10 cellular contexts compared by ENCODE assay signal in genomic region chr6:109091314-109092009, GRCh38. TPM values are rescaled to one million over a fixed set of nuclear protein-coding genes. Genes with fewer than 3 reads are reported as not detected.
A peak's percentile ranks its signal among the peaks of the same experiment; 100 is the strongest.
DNase-seq lines count a peak whose midpoint lies in the region; FAIRE-seq and TF ChIP-seq lines count a peak whose summit lies in the region.
"Had no signal": no experiment of that assay in that cellular context is flagged by ENCODE, and none has a peak within 500 bp of the region (broad histone marks: within the 10 kb centered on the region; RNA-seq: fewer than 3 reads in every experiment).

No MANE protein-coding gene starts in this region.

- H3K4me3 ChIP-seq in PC-9 (peak overlapping the region; percentile 80; the same call in 1 of the 2 replicates), endothelial cell of umbilical vein (replicated peaks in 1 of 3; ENCODE audit: insufficient read depth in 1 of 3, low read depth in 1 of 3, low read length in 3 of 3) (no peak overlapping the region)

- POLR2A ChIA-PET in PC-9 (lab: Charles Lee; ENCODE audit: unreplicated experiment), result no interaction called here
- POLR2A ChIA-PET in endothelial cell of umbilical vein (lab: Charles Lee), result no interaction called here

- no peak overlapping the region for H3K27ac ChIP-seq in PC-9
- no peak overlapping the region for H3K27ac ChIP-seq in endothelial cell of umbilical vein (ENCODE audit: insufficient read depth, low read depth, low read length)
- H3K27ac ChIP-seq: 22Rv1, pancreas had no signal

- peaks cover 15% of the 10 kb centered on the region for H3F3A ChIP-seq in PC-9 (ENCODE audit: insufficient read depth, low read depth)

- no TSS peak for BruUV-seq in PC-9 (replicated peaks; lab: Mats Ljungman, UMichigan)
- BruUV-seq in endothelial cell of umbilical vein (replicated peaks; lab: Mats Ljungman, UMichigan), result no TSS peak

- no peaks in the 10 kb centered on the region for H3K9me3 ChIP-seq in PC-9 (ENCODE audit: insufficient read depth, low read depth)
- no peaks in the 10 kb centered on the region for H3K9me3 ChIP-seq in endothelial cell of umbilical vein (replicated peaks; ENCODE audit: control insufficient read depth, insufficient read depth, low read length)
- H3K9me3 ChIP-seq: pancreas had no signal

- DNase-seq in DMS 273 (lab: John Stamatoyannopoulos, UW; ENCODE audit: unreplicated experiment) (peak; percentile 10), DMS 273 treated with DMSO at 0.1 percent for 48 hours (lab: John Stamatoyannopoulos, UW) (no peak), PC-9 (no peak), endothelial cell of umbilical vein (ENCODE audit: low read depth, low spot score) (no peak), progenitor cell of endocrine pancreas (ENCODE audit: low spot score, unreplicated experiment) (no peak), NCI-H2081 (lab: John Stamatoyannopoulos, UW) (no peak), hepatic stellate cell (ENCODE audit: low spot score) (no peak), SHP77 treated with DMSO at 0.1 percent for 48 hours (lab: John Stamatoyannopoulos, UW) (no peak)
- DNase-seq: pancreas had no signal

- peaks cover 36% of the 10 kb centered on the region for H3K4me1 Mint-ChIP-seq in progenitor cell of endocrine pancreas (ENCODE audit: low read depth)

- intact Hi-C loops in PC-9 (cut with micrococcal nuclease; ENCODE audit: unreplicated experiment) (loop anchor here (10.0 kb wide), 2 partner anchors 393 to 603 kb away; partner anchors contain the start of genes AK9, FIG4 and ZBTB24), endothelial cell of umbilical vein (cut with micrococcal nuclease) (loop anchor here (10.0 kb wide), 2 partner anchors 837 to 1863 kb away; partner anchors contain the start of gene GTF3C6)

- peaks cover 27% of the 10 kb centered on the region for H3K4me1 ChIP-seq in PC-9 (replicated peaks; ENCODE audit: insufficient read depth)
- H3K4me1 ChIP-seq in endothelial cell of umbilical vein (ENCODE audit: control insufficient read depth, extremely low read depth, insufficient read depth, low read length), result peaks cover 24% of the 10 kb centered on the region

- H3K79me2 ChIP-seq in PC-9 (ENCODE audit: low read depth) (peaks cover 38% of the 10 kb centered on the region), endothelial cell of umbilical vein (ENCODE audit: control insufficient read depth, insufficient read depth, low read length) (peaks cover 24% of the 10 kb centered on the region)

- no peak overlapping the region for H2AFZ ChIP-seq in PC-9
- no peak overlapping the region for H2AFZ ChIP-seq in endothelial cell of umbilical vein (ENCODE audit: low read depth, low read length)

- no peaks in the 10 kb centered on the region for H3K27me3 ChIP-seq in PC-9 (ENCODE audit: insufficient read depth, low read depth)
- no peaks in the 10 kb centered on the region for H3K27me3 ChIP-seq in endothelial cell of umbilical vein (ENCODE audit: control insufficient read depth in 2 of 2, insufficient read depth in 2 of 2, low read length in 2 of 2)
- H3K27me3 ChIP-seq: pancreas had no signal

- H3K4me3 Mint-ChIP-seq in progenitor cell of endocrine pancreas (ENCODE audit: low read depth), result peak overlapping the region; percentile 65

- H3K27me3 Mint-ChIP-seq in progenitor cell of endocrine pancreas, result no peaks in the 10 kb centered on the region

- no peaks in the 10 kb centered on the region for H3K9me3 Mint-ChIP-seq in progenitor cell of endocrine pancreas (ENCODE audit: low read depth)

- no peak for TF ChIP-seq POLR2A in endothelial cell of umbilical vein (IDR thresholded peaks at IDR 0.05; ENCODE audit: low read depth, low read length)

- no peak for FAIRE-seq in endothelial cell of umbilical vein (lab: Jason Lieb, UNC)
- FAIRE-seq: pancreas had no signal

- no peak overlapping the region for H3K27ac Mint-ChIP-seq in progenitor cell of endocrine pancreas

- no peak overlapping the region for H3K9ac ChIP-seq in endothelial cell of umbilical vein (replicated peaks; ENCODE audit: extremely low read depth, insufficient read depth, low read length)

- no peak for TF ChIP-seq CTCF in PC-9 (conservative IDR thresholded peaks at IDR 0.05)
- no peak for TF ChIP-seq CTCF in endothelial cell of umbilical vein (IDR thresholded peaks at IDR 0.05; ENCODE audit: extremely low read depth in 1 of 2, insufficient read depth in 1 of 2, low read depth in 1 of 2, low read length in 2 of 2)
- TF ChIP-seq CTCF in progenitor cell of endocrine pancreas (IDR thresholded peaks at IDR 0.05; ENCODE audit: unreplicated experiment), result no peak

- H3K9me2 ChIP-seq in PC-9 (ENCODE audit: insufficient read depth), result no peaks in the 10 kb centered on the region

- H3K36me3 ChIP-seq in PC-9 (ENCODE audit: low read depth) (no peaks in the 10 kb centered on the region), endothelial cell of umbilical vein (ENCODE audit: control insufficient read depth in 2 of 2, extremely low read depth in 1 of 2, insufficient read depth in 2 of 2, low read length in 2 of 2) (no peaks in the 10 kb centered on the region)
- H3K36me3 ChIP-seq: pancreas had no signal

- H4K20me1 ChIP-seq in PC-9 (ENCODE audit: insufficient read depth) (no peaks in the 10 kb centered on the region; the same call in 1 of the 2 replicates), endothelial cell of umbilical vein (replicated peaks; ENCODE audit: control insufficient read depth, extremely low read depth, insufficient read depth, low read length) (no peaks in the 10 kb centered on the region)

- peaks cover 7% of the 10 kb centered on the region for H3K36me3 Mint-ChIP-seq in progenitor cell of endocrine pancreas (ENCODE audit: insufficient read depth)

- peak overlapping the region; percentile 91 for H3K4me2 ChIP-seq in PC-9
- H3K4me2 ChIP-seq in endothelial cell of umbilical vein (ENCODE audit: insufficient read depth, low read length), result peak overlapping the region; percentile 100

- dilution Hi-C loops in endothelial cell of umbilical vein (cut with MboI; ENCODE audit: extremely low pct_ligation_motif_present, low sequenced_read_pairs), result no loop called here

- H3K9me1 ChIP-seq in endothelial cell of umbilical vein (replicated peaks; ENCODE audit: control insufficient read depth, extremely low read depth, insufficient read depth, low read length), result no peaks in the 10 kb centered on the region

- CTCF ChIA-PET in PC-9 (lab: Charles Lee) (no interaction called here), endothelial cell of umbilical vein (lab: Charles Lee) (no interaction called here)

TF ChIP-seq in endothelial cell of umbilical vein, 7 proteins besides CTCF, POLR2A, EP300 and RAD21:
- TF ChIP-seq MYC (IDR thresholded peaks at IDR 0.05; ENCODE audit: low read depth, low read length) (no peak), FOS (IDR thresholded peaks at IDR 0.05; ENCODE audit: borderline replicate concordance, insufficient read depth, low read length) (no peak), JUN (IDR thresholded peaks at IDR 0.05; ENCODE audit: borderline replicate concordance, insufficient read depth, insufficient read length, low read depth) (no peak), MAX (IDR thresholded peaks at IDR 0.05; ENCODE audit: insufficient read depth, insufficient read length) (no peak), GATA2 (IDR thresholded peaks at IDR 0.05; ENCODE audit: insufficient read depth, insufficient read length, low read depth, low read length) (no peak), POLR2AphosphoS5 (IDR thresholded peaks at IDR 0.05; ENCODE audit: insufficient read depth, low read depth, low read length) (no peak), EZH2 (IDR thresholded peaks at IDR 0.05; ENCODE audit: borderline replicate concordance, low read depth, low read length, severe bottlenecking) (no peak)

RNA-seq across cellular contexts. Expression of gene SESN1, which starts 3.2 kb away (rescaled TPM):
- total RNA-seq in PC-9 (2021), result 6.1 and 6.5 TPM in 2 replicates
- total RNA-seq in endothelial cell of umbilical vein, result 15.6 and 17.3 TPM in 2 replicates
- polyA plus RNA-seq in endothelial cell of umbilical vein, result 6.4 and 7.1 TPM in 2 replicates
- 5.9 and 7.1 TPM in 2 replicates for polyA plus RNA-seq in endothelial cell of umbilical vein (2011; cell fraction: cytosol; rRNA removed)
- 23.8 and 27.5 TPM in 2 replicates for polyA plus RNA-seq in endothelial cell of umbilical vein (2011; cell fraction: nucleus; rRNA removed)
- 16.4 and 20.7 TPM in 2 replicates for polyA plus RNA-seq in endothelial cell of umbilical vein (2012)
- polyA minus RNA-seq in endothelial cell of umbilical vein, result 15.4 and 18.4 TPM in 2 replicates
- 3.9 TPM for polyA minus RNA-seq in endothelial cell of umbilical vein (2011; cell fraction: cytosol; rRNA and poly(A)+ RNA removed)
- 34.8 and 45.5 TPM in 2 replicates for polyA minus RNA-seq in endothelial cell of umbilical vein (2011; cell fraction: nucleus; rRNA and poly(A)+ RNA removed)
- 23.9 and 31.0 TPM in 2 replicates for total RNA-seq in progenitor cell of endocrine pancreas

RNA-seq across cellular contexts. Expression of gene CEP57L1, which starts 3.8 kb away (rescaled TPM):
- total RNA-seq in PC-9 (2021) (17.2 and 18.3 TPM in 2 replicates), endothelial cell of umbilical vein (20.9 and 21.0 TPM in 2 replicates), progenitor cell of endocrine pancreas (11.4 and 12.3 TPM in 2 replicates)
- polyA plus RNA-seq in endothelial cell of umbilical vein, result 7.4 and 7.8 TPM in 2 replicates
- polyA plus RNA-seq in endothelial cell of umbilical vein (2011; cell fraction: cytosol; rRNA removed), result 14.0 and 15.7 TPM in 2 replicates
- polyA plus RNA-seq in endothelial cell of umbilical vein (2011; cell fraction: nucleus; rRNA removed), result 21.3 and 22.3 TPM in 2 replicates
- 14.1 and 20.6 TPM in 2 replicates for polyA plus RNA-seq in endothelial cell of umbilical vein (2012)
- polyA minus RNA-seq in endothelial cell of umbilical vein, result 7.2 and 8.4 TPM in 2 replicates
- 16.1 TPM for polyA minus RNA-seq in endothelial cell of umbilical vein (2011; cell fraction: cytosol; rRNA and poly(A)+ RNA removed)
- 13.6 and 30.2 TPM in 2 replicates for polyA minus RNA-seq in endothelial cell of umbilical vein (2011; cell fraction: nucleus; rRNA and poly(A)+ RNA removed)
